21 cellular contexts compared by ENCODE assay signal in the genomic region with DNA sequence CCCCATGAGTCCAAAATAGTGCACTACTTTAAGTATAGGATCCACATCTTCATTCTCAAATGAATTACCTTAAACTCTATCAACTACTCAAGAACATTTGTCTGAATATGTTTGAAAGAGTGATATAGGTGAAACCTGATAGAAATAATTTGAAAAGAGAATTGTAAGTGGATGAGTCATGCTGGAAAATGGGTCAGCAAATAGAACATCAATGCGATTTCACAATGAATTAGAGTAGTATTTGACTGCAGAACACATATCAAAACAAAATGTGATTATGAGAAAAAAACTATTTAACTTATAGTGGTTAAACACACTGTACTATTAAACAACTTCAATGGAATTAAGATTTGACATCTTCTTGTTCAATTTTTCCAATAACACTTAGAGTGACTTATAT.
"Had no signal": no experiment of that assay in that cellular context is flagged by ENCODE, and none has a peak within 500 bp of the region (broad histone marks: within the 10 kb centered on the region; RNA-seq: fewer than 3 reads in every experiment).

No MANE protein-coding gene starts in this region.

- H3K4me3 Mint-ChIP-seq: activated CD4-positive, alpha-beta memory T cell treated with anti-CD3 and anti-CD28 coated beads, Interleukin-2, amount 10 ng/mL, durations not matched to agents 7 days and 5 days; activated naive CD4-positive, alpha-beta T cell treated with anti-CD3 and anti-CD28 coated beads, Interleukin-2, amount 10 ng/mL, durations not matched to agents 7 days and 5 days; activated T-cell treated with anti-CD3 and anti-CD28 coated beads, Interleukin-2, amount 50 U/mL, for 72 hours; mesothelial cell of epicardium; naive thymus-derived CD8-positive, alpha-beta T cell had no signal

- H3K9me3 ChIP-seq: testis, uterus had no signal

- H3K4me1 Mint-ChIP-seq: activated CD4-positive, alpha-beta memory T cell treated with anti-CD3 and anti-CD28 coated beads, Interleukin-2, amount 10 ng/mL, durations not matched to agents 7 days and 5 days; activated naive CD4-positive, alpha-beta T cell treated with anti-CD3 and anti-CD28 coated beads, Interleukin-2, amount 10 ng/mL, durations not matched to agents 7 days and 5 days; mesothelial cell of epicardium; naive thymus-derived CD8-positive, alpha-beta T cell had no signal

- H3K27ac Mint-ChIP-seq: activated CD4-positive, alpha-beta memory T cell treated with anti-CD3 and anti-CD28 coated beads, Interleukin-2, amount 10 ng/mL, durations not matched to agents 7 days and 5 days; activated naive CD4-positive, alpha-beta T cell treated with anti-CD3 and anti-CD28 coated beads, Interleukin-2, amount 10 ng/mL, durations not matched to agents 7 days and 5 days; activated T-cell treated with anti-CD3 and anti-CD28 coated beads, Interleukin-2, amount 50 U/mL, for 72 hours; mesothelial cell of epicardium; naive thymus-derived CD8-positive, alpha-beta T cell; progenitor cell of endocrine pancreas had no signal

- DNase-seq: activated CD4-positive, alpha-beta memory T cell treated with anti-CD3 and anti-CD28 coated beads, Interleukin-2, amount 10 ng/mL, durations not matched to agents 7 days and 5 days; activated CD4-positive, alpha-beta T cell treated with anti-CD3 and anti-CD28 coated beads for 48 hours; activated effector memory CD4-positive, alpha-beta T cell treated with Interleukin-2 at 50 U/mL for 16 hours; activated naive CD4-positive, alpha-beta T cell treated with anti-CD3 and anti-CD28 coated beads, Interleukin-2, amount 10 ng/mL, durations not matched to agents 7 days and 5 days; activated T-cell treated with anti-CD3 and anti-CD28 coated beads, Interleukin-2, amount 50 U/mL, for 72 hours; amygdala; erythroblast; foreskin fibroblast; heart right ventricle; kidney; naive thymus-derived CD8-positive, alpha-beta T cell; spleen; stimulated activated CD4-positive, alpha-beta T cell treated with anti-CD3 and anti-CD28 coated beads, Interleukin-4, amount 100 ng/mL, for 1 hour; stimulated activated naive CD4-positive, alpha-beta T cell; testis; trophoblast cell; uterus had no signal

- H3K4me3 ChIP-seq: cardiac muscle cell, heart right ventricle, lung, spleen, testis, uterus had no signal

- H3K9me3 Mint-ChIP-seq: mesothelial cell of epicardium had no signal

- H3K27me3 ChIP-seq: cardiac muscle cell, heart right ventricle, spleen, testis, uterus had no signal

- H3K4me1 ChIP-seq: heart right ventricle, spleen, testis, uterus had no signal

- H3K36me3 Mint-ChIP-seq: activated naive CD4-positive, alpha-beta T cell treated with anti-CD3 and anti-CD28 coated beads, Interleukin-2, amount 10 ng/mL, durations not matched to agents 7 days and 5 days; mesothelial cell of epicardium; naive thymus-derived CD8-positive, alpha-beta T cell had no signal

- H3K36me3 ChIP-seq: cardiac muscle cell, heart right ventricle, spleen, uterus had no signal

- H3K27ac ChIP-seq: cardiac muscle cell, heart right ventricle, spleen, testis, uterus had no signal

- H3K27me3 Mint-ChIP-seq: activated CD4-positive, alpha-beta memory T cell treated with anti-CD3 and anti-CD28 coated beads, Interleukin-2, amount 10 ng/mL, durations not matched to agents 7 days and 5 days; activated naive CD4-positive, alpha-beta T cell treated with anti-CD3 and anti-CD28 coated beads, Interleukin-2, amount 10 ng/mL, durations not matched to agents 7 days and 5 days; naive thymus-derived CD8-positive, alpha-beta T cell; progenitor cell of endocrine pancreas had no signal
